7 cellular contexts compared by ENCODE assay signal in genomic region chr16:29218649-29219048, GRCh38.
DNase-seq lines count a peak whose midpoint lies in the region; TF ChIP-seq lines count a peak whose summit lies in the region.
"Not testable (repeated sequence)": the region's sequence is repeated elsewhere in the genome, so short reads cannot be mapped to it uniquely, and the experiment has no call there.

No MANE protein-coding gene starts in this region.

- not testable (repeated sequence) for H3K27me3 ChIP-seq in mammary epithelial cell (ENCODE audit: insufficient read depth, low read length); spleen (replicated peaks in 1 of 7)

- not testable (repeated sequence) for BruUV-seq in mammary epithelial cell (replicated peaks; lab: Mats Ljungman, UMichigan)

- 0 out of 2 replicates have a peak overlapping the region, but pooled peaks have one; percentile 21 for H3K4me3 ChIP-seq in LNCaP clone FGC (ENCODE audit: low read depth, low read length)
- H3K4me3 ChIP-seq in mammary epithelial cell (replicated peaks in 1 of 3; ENCODE audit: insufficient read depth in 1 of 3, low read depth in 2 of 3, low read length in 3 of 3) = peak overlapping the region in 1 of 3 experiments; percentile 19
- H3K4me3 ChIP-seq in fibroblast of the aortic adventitia (ENCODE audit: low read depth, low read length) = peak overlapping the region; percentile 68
- H3K4me3 ChIP-seq in spleen = not testable (repeated sequence)

- dilution Hi-C loops in mammary epithelial cell (cut with HindIII; ENCODE audit: low sequenced_read_pairs) = not testable (repeated sequence)

- CTCF ChIA-PET in mammary epithelial cell (lab: Charles Lee; ENCODE audit: low non-redundant PET) = not testable (repeated sequence)

- peak overlapping the region; percentile 53 for H3K4me2 ChIP-seq in mammary epithelial cell (ENCODE audit: insufficient read depth, low read depth, low read length)

- peaks cover 15% of the 10 kb centered on the region for H3K4me1 ChIP-seq in mammary epithelial cell (ENCODE audit: insufficient read depth, low read length)
- H3K4me1 ChIP-seq in spleen = not testable (repeated sequence)

- H3K36me3 ChIP-seq in mammary epithelial cell (ENCODE audit: insufficient read depth, low read length) = not testable (repeated sequence)
- peaks cover 0 to 25% (median 0%) of the 10 kb centered on the region in 6 donors for H3K36me3 ChIP-seq in spleen

- TF ChIP-seq POLR2A in spleen (IDR thresholded peaks at IDR 0.05) = not testable (repeated sequence)

- DNase-seq in AG20443 (ENCODE audit: low spot score) (peak; percentile 11), myocyte (ENCODE audit: low read depth) (peak; percentile 10), spleen (peak; percentile 20)
- not testable (repeated sequence) for DNase-seq in LNCaP clone FGC (ENCODE audit: low read depth); mammary epithelial cell; fibroblast of the aortic adventitia (ENCODE audit: low read depth)
- peak; percentile 26 for DNase-seq in activated CD8-positive, alpha-beta memory T cell treated with anti-CD3 and anti-CD28 coated beads, Interleukin-2, amount 50 U/mL, for 48 hours

- in situ Hi-C loops in mammary epithelial cell (cut with MboI; ENCODE audit: low sequenced_read_pairs in 2 of 2) = not testable (repeated sequence)

- TF ChIP-seq CTCF in LNCaP clone FGC (IDR thresholded peaks at IDR 0.05; ENCODE audit: control insufficient read depth, extremely low read depth, insufficient read depth); mammary epithelial cell (conservative IDR thresholded peaks at IDR 0.05 in 1 of 2, IDR thresholded peaks at IDR 0.05 in 1 of 2; ENCODE audit: extremely low read depth in 1 of 2, insufficient read depth in 1 of 2, low read depth in 1 of 2, low read length in 2 of 2); fibroblast of the aortic adventitia (IDR thresholded peaks at IDR 0.05; ENCODE audit: insufficient read depth, low read length); spleen (IDR thresholded peaks at IDR 0.05 in 8 of 11, conservative IDR thresholded peaks at IDR 0.05 in 3 of 11): not testable (repeated sequence)

- not testable (repeated sequence) for H4K20me1 ChIP-seq in mammary epithelial cell (ENCODE audit: insufficient read depth, low read length)

- not testable (repeated sequence) for H3K9ac ChIP-seq in mammary epithelial cell (ENCODE audit: insufficient read depth, low read length)

- peak overlapping the region; percentile 63 for H2AFZ ChIP-seq in mammary epithelial cell (ENCODE audit: low read depth, low read length)

- not testable (repeated sequence) for H3K27ac ChIP-seq in mammary epithelial cell (ENCODE audit: insufficient read depth, low read depth, low read length); spleen

- not testable (repeated sequence) for H3K79me2 ChIP-seq in mammary epithelial cell (ENCODE audit: insufficient read depth, low read length)

- intact Hi-C loops in mammary epithelial cell (cut with micrococcal nuclease); spleen (cut with DNase I; ENCODE audit: low total_unique reads): not testable (repeated sequence)

- 16% methylated on average over 6 of the region's 26 CpGs for WGBS in mammary epithelial cell (ENCODE audit: low coverage, missing lambda C conversion rate)
- WGBS in spleen, 5 donors = 94 to 99% (median 97%) methylated on average over 5 to 26 of the region's 26 CpGs

- not testable (repeated sequence) for H3K9me3 ChIP-seq in mammary epithelial cell (replicated peaks; ENCODE audit: insufficient read depth, low read length)
- peaks cover 0 to 11% (median 0%) of the 10 kb centered on the region in 8 donors for H3K9me3 ChIP-seq in spleen
